ENCODE assay signal across 18 cellular contexts in the genomic region with DNA sequence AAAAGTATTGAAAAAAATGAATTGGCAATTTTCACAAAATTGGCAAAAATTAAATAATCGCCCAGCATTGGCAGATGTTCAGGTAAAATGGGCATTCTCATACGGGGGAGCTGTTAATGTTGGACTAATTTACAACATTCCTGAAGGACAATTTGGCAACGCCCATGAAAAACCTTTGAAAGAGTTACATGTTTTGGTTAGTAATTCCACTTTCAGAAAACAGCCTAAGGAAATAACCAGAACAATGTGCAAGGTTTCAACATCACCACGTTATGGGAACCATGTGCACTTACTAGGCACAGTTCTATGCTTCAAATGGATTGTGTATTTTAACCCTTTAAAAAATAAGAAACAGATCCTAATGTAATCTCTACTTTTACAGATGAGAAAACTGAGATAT.
"Had no signal": no experiment of that assay in that cellular context is flagged by ENCODE, and none has a peak within 500 bp of the region (broad histone marks: within the 10 kb centered on the region; RNA-seq: fewer than 3 reads in every experiment).

No MANE protein-coding gene starts in this region.

- ATAC-seq: gastrocnemius medialis, left cardiac atrium, lower lobe of right lung, natural killer cell, right cardiac atrium had no signal

- H3K27ac ChIP-seq: coronary artery, dorsolateral prefrontal cortex, esophagus squamous epithelium, gastrocnemius medialis, left ventricle myocardium inferior, lower lobe of right lung, stomach, thoracic aorta, transverse colon had no signal

- H3K9me3 ChIP-seq: gastrocnemius medialis had no signal

- DNase-seq: dorsolateral prefrontal cortex; effector CD8-positive, alpha-beta T cell; esophagus squamous epithelium; gastrocnemius medialis; islet precursor cell; left cardiac atrium; left ventricle myocardium inferior; lower lobe of right lung; natural killer cell; right cardiac atrium; small intestine; stimulated activated CD4-positive, alpha-beta T cell treated with anti-CD3 and anti-CD28 coated beads, Interleukin-12 subunit alpha, Interleukin-12 subunit beta, amount 100 ng/mL, for 4 hours; stimulated activated naive CD4-positive, alpha-beta T cell; stomach; substantia nigra; transverse colon had no signal

- H3K4me1 ChIP-seq: esophagus squamous epithelium, gastrocnemius medialis, left ventricle myocardium inferior, lower lobe of right lung, stomach, transverse colon had no signal

- H3K4me3 ChIP-seq: coronary artery, dorsolateral prefrontal cortex, esophagus squamous epithelium, gastrocnemius medialis, left ventricle myocardium inferior, lower lobe of right lung, stomach, thoracic aorta, transverse colon had no signal

- H3K27me3 ChIP-seq: dorsolateral prefrontal cortex, esophagus squamous epithelium, gastrocnemius medialis, stomach, transverse colon had no signal

- H3K36me3 ChIP-seq: esophagus squamous epithelium, gastrocnemius medialis, left ventricle myocardium inferior, lower lobe of right lung, thoracic aorta, transverse colon had no signal
